15 cellular contexts compared by ENCODE assay signal in the genomic region with DNA sequence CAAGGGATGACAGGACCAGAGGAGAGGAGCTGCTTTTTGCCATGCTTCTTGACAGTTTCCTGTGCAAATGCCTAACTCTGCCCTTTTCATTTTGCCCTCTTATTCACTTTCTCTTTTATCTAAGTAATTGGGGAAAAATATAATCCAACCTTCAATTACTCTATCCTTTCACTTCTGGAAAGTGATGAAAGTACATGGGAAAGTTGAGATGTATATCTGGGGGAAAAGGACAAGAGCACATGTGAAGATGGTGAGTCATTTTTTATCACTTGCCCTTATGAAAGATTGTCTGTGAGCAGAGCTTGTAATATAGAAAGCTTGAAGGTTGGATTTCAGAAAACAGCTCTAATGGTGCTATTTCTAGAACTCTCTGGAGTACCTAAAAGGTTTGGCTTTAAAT.
DNase-seq lines count a peak whose midpoint lies in the region; ATAC-seq and TF ChIP-seq lines count a peak whose summit lies in the region.
"Had no signal": no experiment of that assay in that cellular context is flagged by ENCODE, and none has a peak within 500 bp of the region (broad histone marks: within the 10 kb centered on the region; RNA-seq: fewer than 3 reads in every experiment).

No MANE protein-coding gene starts in this region.

- no peaks in the 10 kb centered on the region for H3K4me1 ChIP-seq in HEK293 (ENCODE audit: control insufficient read depth, insufficient read depth, low read length)
- H3K4me1 ChIP-seq: HAP-1 had no signal

- H3K9me3 ChIP-seq in HEK293 (ENCODE audit: control insufficient read depth, insufficient read depth, low read depth, low read length): no peaks in the 10 kb centered on the region
- H3K9me3 ChIP-seq: HAP-1 had no signal

- peak; percentile 2 for DNase-seq in HS-5 (ENCODE audit: low read depth)
- DNase-seq in RPMI7951 (ENCODE audit: low read depth): peak; percentile 3
- peak; percentile 14 for DNase-seq in skeletal muscle cell (ENCODE audit: low read depth)
- DNase-seq in NCI-H1694 (lab: John Stamatoyannopoulos, UW): no peak
- DNase-seq: C1 segment of cervical spinal cord; Calu3; CD4-positive, alpha-beta memory T cell; COR-L47; DMS53; DMS79 treated with DMSO at 0.1 percent for 48 hours; GF-D8 had no signal

- no peak for ATAC-seq in GM18520 (IDR thresholded peaks at IDR 0.05; ENCODE audit: unreplicated experiment)
- ATAC-seq: GM23338 had no signal

- TF ChIP-seq CTCF in HEK293 (tag by site-specific recombination; IDR thresholded peaks at IDR 0.05): no peak

- POLR2A ChIA-PET in HEK293 (lab: Yijun Ruan, JAX): no interaction called here

- H3K27ac ChIP-seq in HEK293 (ENCODE audit: extremely low read depth, low read depth, low read length): no peak overlapping the region

- H3K4me3 ChIP-seq in HEK293 (ENCODE audit: low read depth, low read length) (no peak overlapping the region), skeletal muscle cell (ENCODE audit: low read depth, low read length) (no peak overlapping the region)
- H3K4me3 ChIP-seq: GM23338, HAP-1 had no signal

- CTCF ChIA-PET in HEK293 (lab: Yijun Ruan, JAX): interaction anchor here (0.7 kb wide), 1 partner anchor 113 kb away, joined by 3 read pairs; no protein-coding TSS in a partner anchor

- H3K36me3 ChIP-seq in HEK293 (ENCODE audit: control insufficient read depth in 2 of 2, insufficient read depth in 1 of 2, low read length in 2 of 2): no peaks in the 10 kb centered on the region
- H3K36me3 ChIP-seq: HAP-1 had no signal

TF ChIP-seq in HEK293, 187 proteins besides CTCF, POLR2A, EP300 and RAD21:
- TF ChIP-seq OVOL3 (tag by site-specific recombination; IDR thresholded peaks at IDR 0.05): no peak
- TF ChIP-seq ZNF433 (tag by site-specific recombination; IDR thresholded peaks at IDR 0.05; ENCODE audit: low read depth): no peak
- TF ChIP-seq PRDM1 (tag by site-specific recombination; IDR thresholded peaks at IDR 0.05): peak; percentile 71; the same call in 1 of the 2 replicates
- TF ChIP-seq, protein P1, sequence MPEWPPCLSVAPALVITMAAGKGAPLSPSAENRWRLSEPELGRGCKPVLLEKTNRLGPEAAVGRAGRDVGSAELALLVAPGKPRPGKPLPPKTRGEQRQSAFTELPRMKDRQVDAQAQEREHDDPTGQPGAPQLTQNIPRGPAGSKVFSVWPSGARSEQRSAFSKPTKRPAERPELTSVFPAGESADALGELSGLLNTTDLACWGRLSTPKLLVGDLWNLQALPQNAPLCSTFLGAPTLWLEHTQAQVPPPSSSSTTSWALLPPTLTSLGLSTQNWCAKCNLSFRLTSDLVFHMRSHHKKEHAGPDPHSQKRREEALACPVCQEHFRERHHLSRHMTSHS (tag by site-specific recombination; IDR thresholded peaks at IDR 0.05): no peak
